Comparison of ENCODE assay signal across 11 cellular contexts in the genomic region with DNA sequence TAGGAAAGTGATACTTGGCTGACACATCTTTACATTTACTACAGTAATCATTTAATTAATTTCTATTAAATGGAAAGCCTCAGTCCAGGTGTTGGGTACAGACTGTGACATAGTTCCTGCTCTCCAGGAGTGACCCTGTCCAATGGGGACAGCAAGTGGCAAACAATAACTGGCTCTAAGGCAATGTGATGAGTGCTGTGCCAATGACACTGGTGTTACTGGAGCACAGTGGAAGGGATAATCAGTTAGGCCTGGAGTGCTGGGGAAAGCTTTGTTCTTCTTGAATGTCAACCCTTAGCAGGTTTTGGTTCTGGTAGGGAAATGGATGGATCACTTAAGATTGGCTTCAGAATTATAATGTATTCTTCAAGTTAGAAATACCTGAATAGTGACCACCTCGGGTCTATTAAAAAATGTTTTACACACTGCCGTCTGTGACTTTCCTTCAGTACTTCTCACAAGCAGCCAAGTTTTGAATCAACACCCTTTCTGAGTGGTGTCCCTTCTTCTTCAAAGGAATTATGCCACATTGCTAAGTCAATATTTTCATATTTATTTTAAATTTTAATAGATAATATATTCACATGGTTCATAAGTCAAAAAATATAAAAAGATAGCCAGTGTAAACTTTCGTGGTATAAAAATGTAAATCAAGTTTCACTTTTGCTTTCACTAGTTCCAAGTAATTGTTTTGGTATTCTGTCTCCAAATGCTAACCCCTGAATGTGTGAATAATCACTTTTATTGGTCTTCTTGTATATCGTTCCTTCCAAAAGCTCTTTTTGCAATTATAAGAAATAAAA. TPM values are rescaled to one million over a fixed set of nuclear protein-coding genes. Genes with fewer than 3 reads are reported as not detected.
A peak's percentile ranks its signal among the peaks of the same experiment; 100 is the strongest.
DNase-seq lines count a peak whose midpoint lies in the region; ATAC-seq, FAIRE-seq and TF ChIP-seq lines count a peak whose summit lies in the region.
"Had no signal": no experiment of that assay in that cellular context is flagged by ENCODE, and none has a peak within 500 bp of the region (broad histone marks: within the 10 kb centered on the region; RNA-seq: fewer than 3 reads in every experiment).

No MANE protein-coding gene starts in this region.

- TF ChIP-seq CTCF in MM.1S (IDR thresholded peaks at IDR 0.05; ENCODE audit: low read length) (no peak), endothelial cell of umbilical vein (IDR thresholded peaks at IDR 0.05; ENCODE audit: extremely low read depth in 1 of 2, insufficient read depth in 1 of 2, low read depth in 1 of 2, low read length in 2 of 2) (no peak), natural killer cell (IDR thresholded peaks at IDR 0.05) (no peak)

- H3K27ac ChIP-seq in BLaER1 (peak overlapping the region; percentile 62), MM.1S (ENCODE audit: low read length) (no peak overlapping the region), endothelial cell of umbilical vein (ENCODE audit: insufficient read depth, low read depth, low read length) (no peak overlapping the region)
- H3K27ac ChIP-seq: cardiac muscle cell had no signal

- no peaks in the 10 kb centered on the region for H3K9me3 ChIP-seq in BLaER1
- no peaks in the 10 kb centered on the region for H3K9me3 ChIP-seq in MM.1S (replicated peaks; ENCODE audit: insufficient read depth, low read length)
- no peaks in the 10 kb centered on the region for H3K9me3 ChIP-seq in endothelial cell of umbilical vein (replicated peaks; ENCODE audit: control insufficient read depth, insufficient read depth, low read length)

- H3K27me3 Mint-ChIP-seq in natural killer cell (ENCODE audit: low read depth in 2 of 2) = no peaks in the 10 kb centered on the region

- peaks cover 9 to 27% of the 10 kb centered on the region in 2 donors for H3K4me1 Mint-ChIP-seq in natural killer cell

- no peak for FAIRE-seq in endothelial cell of umbilical vein (lab: Jason Lieb, UNC)

- peaks cover 85% of the 10 kb centered on the region for H3K36me3 ChIP-seq in BLaER1
- peaks cover 12% of the 10 kb centered on the region; the same call in 1 of the 2 replicates for H3K36me3 ChIP-seq in MM.1S (replicated peaks; ENCODE audit: insufficient read depth, low read length)
- peaks cover 9 to 10% of the 10 kb centered on the region in 2 experiments for H3K36me3 ChIP-seq in endothelial cell of umbilical vein (ENCODE audit: control insufficient read depth in 2 of 2, extremely low read depth in 1 of 2, insufficient read depth in 2 of 2, low read length in 2 of 2)

- H3K9ac ChIP-seq in BLaER1 (peak overlapping the region; percentile 64), MM.1S (ENCODE audit: low read length) (peak overlapping the region; percentile 12; the same call in 1 of the 2 replicates), endothelial cell of umbilical vein (replicated peaks; ENCODE audit: extremely low read depth, insufficient read depth, low read length) (no peak overlapping the region)

- H3K27me3 ChIP-seq in BLaER1 = no peaks in the 10 kb centered on the region
- no peaks in the 10 kb centered on the region for H3K27me3 ChIP-seq in MM.1S (replicated peaks; ENCODE audit: insufficient read depth, low read length)
- no peaks in the 10 kb centered on the region for H3K27me3 ChIP-seq in endothelial cell of umbilical vein (ENCODE audit: control insufficient read depth in 2 of 2, insufficient read depth in 2 of 2, low read length in 2 of 2)
- H3K27me3 ChIP-seq: cardiac muscle cell had no signal

- H3K36me3 Mint-ChIP-seq in natural killer cell = peaks cover 12% of the 10 kb centered on the region

- H3K9me1 ChIP-seq in endothelial cell of umbilical vein (replicated peaks; ENCODE audit: control insufficient read depth, extremely low read depth, insufficient read depth, low read length) = no peaks in the 10 kb centered on the region

- H3K79me2 ChIP-seq in MM.1S (ENCODE audit: low read length) = peaks cover 24% of the 10 kb centered on the region
- peaks cover 2% of the 10 kb centered on the region for H3K79me2 ChIP-seq in endothelial cell of umbilical vein (ENCODE audit: control insufficient read depth, insufficient read depth, low read length)

- H2AFZ ChIP-seq in MM.1S (ENCODE audit: low read length) = no peak overlapping the region
- no peak overlapping the region for H2AFZ ChIP-seq in endothelial cell of umbilical vein (ENCODE audit: low read depth, low read length)

- TF ChIP-seq POLR2A in endothelial cell of umbilical vein (IDR thresholded peaks at IDR 0.05; ENCODE audit: low read depth, low read length) = no peak

- H3K4me3 Mint-ChIP-seq in natural killer cell = peak overlapping the region; percentile 93

- peak overlapping the region; percentile 51 for H3K4me3 ChIP-seq in BLaER1
- peak overlapping the region; percentile 34 for H3K4me3 ChIP-seq in MM.1S (ENCODE audit: low read length)
- no peak overlapping the region for H3K4me3 ChIP-seq in endothelial cell of umbilical vein (replicated peaks in 1 of 3; ENCODE audit: insufficient read depth in 1 of 3, low read depth in 1 of 3, low read length in 3 of 3)
- H3K4me3 ChIP-seq: cardiac muscle cell, smooth muscle cell had no signal

- H3F3A ChIP-seq in MM.1S (ENCODE audit: insufficient read depth, low read length) = no peaks in the 10 kb centered on the region

- CTCF ChIA-PET in endothelial cell of umbilical vein (lab: Charles Lee) = no interaction called here

- no TSS peak for BruUV-seq in endothelial cell of umbilical vein (replicated peaks; lab: Mats Ljungman, UMichigan)

- peak; percentile 44 for DNase-seq in MM.1S
- DNase-seq in endothelial cell of umbilical vein (ENCODE audit: low read depth, low spot score) = peak; percentile 26
- no peak for DNase-seq in natural killer cell
- DNase-seq in COR-L47 (lab: John Stamatoyannopoulos, UW) = no peak
- DNase-seq: NCI-H774 had no signal

- H3K4me1 ChIP-seq in BLaER1 = peaks cover 15% of the 10 kb centered on the region
- H3K4me1 ChIP-seq in MM.1S (ENCODE audit: low read length) = 0 out of 2 replicates have a peak, but pooled peaks cover 3% of the 10 kb centered on the region
- no peaks in the 10 kb centered on the region for H3K4me1 ChIP-seq in endothelial cell of umbilical vein (ENCODE audit: control insufficient read depth, extremely low read depth, insufficient read depth, low read length)

- intact Hi-C loops in endothelial cell of umbilical vein (cut with micrococcal nuclease) = no loop called here
- intact Hi-C loops in natural killer cell (cut with micrococcal nuclease) = no loop called here

- ATAC-seq in natural killer cell (peak; percentile 51 to 76 (median 65)), GM21825 (IDR thresholded peaks at IDR 0.05; ENCODE audit: unreplicated experiment) (no peak), HG03521 (IDR thresholded peaks at IDR 0.05; ENCODE audit: unreplicated experiment) (no peak), GM18517 (IDR thresholded peaks at IDR 0.05; ENCODE audit: unreplicated experiment) (no peak)

- H3K27ac Mint-ChIP-seq in natural killer cell = peak overlapping the region; percentile 92

- no peaks in the 10 kb centered on the region for H3K9me2 ChIP-seq in MM.1S (replicated peaks; ENCODE audit: insufficient read depth, low read length)

- dilution Hi-C loops in endothelial cell of umbilical vein (cut with MboI; ENCODE audit: extremely low pct_ligation_motif_present, low sequenced_read_pairs) = no loop called here

- peaks cover 14% of the 10 kb centered on the region for H4K20me1 ChIP-seq in BLaER1
- H4K20me1 ChIP-seq in MM.1S (ENCODE audit: insufficient read depth, low read length) = no peaks in the 10 kb centered on the region
- no peaks in the 10 kb centered on the region for H4K20me1 ChIP-seq in endothelial cell of umbilical vein (replicated peaks; ENCODE audit: control insufficient read depth, extremely low read depth, insufficient read depth, low read length)

- POLR2A ChIA-PET in endothelial cell of umbilical vein (lab: Charles Lee) = no interaction called here

- H3K4me2 ChIP-seq in BLaER1 (peak overlapping the region; percentile 77), MM.1S (ENCODE audit: low read depth, low read length) (peak overlapping the region; percentile 63), endothelial cell of umbilical vein (ENCODE audit: insufficient read depth, low read length) (peak overlapping the region; percentile 40)
- H3K4me2 ChIP-seq: smooth muscle cell had no signal

- no peaks in the 10 kb centered on the region for H3K9me3 Mint-ChIP-seq in natural killer cell

TF ChIP-seq in endothelial cell of umbilical vein, 7 proteins besides CTCF, POLR2A, EP300 and RAD21 (continues in another document):
- TF ChIP-seq GATA2 (IDR thresholded peaks at IDR 0.05; ENCODE audit: insufficient read depth, insufficient read length, low read depth, low read length) (no peak), JUN (IDR thresholded peaks at IDR 0.05; ENCODE audit: borderline replicate concordance, insufficient read depth, insufficient read length, low read depth) (no peak), EZH2 (IDR thresholded peaks at IDR 0.05; ENCODE audit: borderline replicate concordance, low read depth, low read length, severe bottlenecking) (no peak), MYC (IDR thresholded peaks at IDR 0.05; ENCODE audit: low read depth, low read length) (no peak), FOS (IDR thresholded peaks at IDR 0.05; ENCODE audit: borderline replicate concordance, insufficient read depth, low read length) (no peak)
- TF ChIP-seq, protein P1, sequence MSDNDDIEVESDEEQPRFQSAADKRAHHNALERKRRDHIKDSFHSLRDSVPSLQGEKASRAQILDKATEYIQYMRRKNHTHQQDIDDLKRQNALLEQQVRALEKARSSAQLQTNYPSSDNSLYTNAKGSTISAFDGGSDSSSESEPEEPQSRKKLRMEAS (IDR thresholded peaks at IDR 0.05; ENCODE audit: insufficient read depth, insufficient read length) = no peak

RNA-seq across cellular contexts. Expression of gene CMTR1, which starts 9.6 kb away (rescaled TPM):
- total RNA-seq in endothelial cell of umbilical vein = 36.4 and 38.0 TPM in 2 replicates
- 16.9 and 19.5 TPM in 2 replicates for polyA plus RNA-seq in endothelial cell of umbilical vein
- polyA plus RNA-seq in endothelial cell of umbilical vein (2011; cell fraction: cytosol; rRNA removed) = 19.6 and 19.7 TPM in 2 replicates
- polyA plus RNA-seq in endothelial cell of umbilical vein (2011; cell fraction: nucleus; rRNA removed) = 82.5 and 93.3 TPM in 2 replicates
- polyA plus RNA-seq in endothelial cell of umbilical vein (2012) = 24.2 and 27.6 TPM in 2 replicates
- 33.6 and 38.6 TPM in 2 replicates for polyA minus RNA-seq in endothelial cell of umbilical vein
- polyA minus RNA-seq in endothelial cell of umbilical vein (2011; cell fraction: cytosol; rRNA and poly(A)+ RNA removed) = 9.6 TPM
- polyA minus RNA-seq in endothelial cell of umbilical vein (2011; cell fraction: nucleus; rRNA and poly(A)+ RNA removed) = 21.2 and 25.1 TPM in 2 replicates
- total RNA-seq in natural killer cell = 100 to 1,000 TPM in 1 of 3 donors, 10 to 100 TPM in 2; 85.0 to 111 (median 94.7) TPM

RNA-seq across cellular contexts. Expression of gene CCDC167, which starts 57.1 kb away (rescaled TPM):
- total RNA-seq in endothelial cell of umbilical vein (46.6 and 52.7 TPM in 2 replicates), natural killer cell (10 to 100 TPM; 10.2 to 27.4 (median 19.4) TPM)
- polyA plus RNA-seq in endothelial cell of umbilical vein = 84.8 and 105 TPM in 2 replicates
- polyA plus RNA-seq in endothelial cell of umbilical vein (2011; cell fraction: cytosol; rRNA removed) = 140 and 204 TPM in 2 replicates
- 43.4 and 47.1 TPM in 2 replicates for polyA plus RNA-seq in endothelial cell of umbilical vein (2011; cell fraction: nucleus; rRNA removed)
- polyA plus RNA-seq in endothelial cell of umbilical vein (2012) = 73.3 and 84.0 TPM in 2 replicates
- 13.9 and 20.1 TPM in 2 replicates for polyA minus RNA-seq in endothelial cell of umbilical vein
- polyA minus RNA-seq in endothelial cell of umbilical vein (2011; cell fraction: cytosol; rRNA and poly(A)+ RNA removed) = 9.9 TPM
- 3.5 and 6.1 TPM in 2 replicates for polyA minus RNA-seq in endothelial cell of umbilical vein (2011; cell fraction: nucleus; rRNA and poly(A)+ RNA removed)

Comparison
In these comparisons a context has a peak if more than half of its experiments do, and no peak if none do; other contexts are left out.
1. H3K4me3 ChIP-seq: peak in BLaER1 (single experiment) and MM.1S (single experiment); none in endothelial cell of umbilical vein (0 of 3).
2. DNase-seq: peak in MM.1S (single experiment) and endothelial cell of umbilical vein (single experiment); none in natural killer cell (single experiment) and COR-L47 (single experiment).
3. ATAC-seq: peak in natural killer cell (3 of 3); none in GM21825 (single experiment), HG03521 (single experiment) and GM18517 (single experiment).
4. Peak in every context shown above with its lines, with median percentiles within 50 percentile points of each other: H3K4me2 ChIP-seq.